Comparison of ENCODE assay signal across 15 cellular contexts in genomic region chr15:65051266-65051665, GRCh38. TPM values are rescaled to one million over a fixed set of nuclear protein-coding genes. Genes with fewer than 3 reads are reported as not detected.
A peak's percentile ranks its signal among the peaks of the same experiment; 100 is the strongest.
DNase-seq lines count a peak whose midpoint lies in the region; ATAC-seq and TF ChIP-seq lines count a peak whose summit lies in the region.
"Had no signal": no experiment of that assay in that cellular context is flagged by ENCODE, and none has a peak within 500 bp of the region (broad histone marks: within the 10 kb centered on the region; RNA-seq: fewer than 3 reads in every experiment).

No MANE protein-coding gene starts in this region.

- H3K9me3 Mint-ChIP-seq in activated naive CD4-positive, alpha-beta T cell treated with anti-CD3 and anti-CD28 coated beads, Interleukin-2, amount 50 U/mL, for 72 hours, result no peaks in the 10 kb centered on the region
- H3K9me3 Mint-ChIP-seq: CD8-positive, alpha-beta memory T cell; GM23338; H9 had no signal

- no peak for TF ChIP-seq CTCF in gastroesophageal sphincter (IDR thresholded peaks at IDR 0.05)
- no peak for TF ChIP-seq CTCF in thoracic aorta (IDR thresholded peaks at IDR 0.05)
- no peak for TF ChIP-seq CTCF in mucosa of descending colon (IDR thresholded peaks at IDR 0.05)

- H3K36me3 ChIP-seq in H7 (replicated peaks; ENCODE audit: control insufficient read depth, insufficient read depth, low read length), result peaks cover 2% of the 10 kb centered on the region; the same call in 1 of the 2 replicates
- no peaks in the 10 kb centered on the region for H3K36me3 ChIP-seq in SJCRH30
- peaks cover 0 to 53% of the 10 kb centered on the region in 2 donors for H3K36me3 ChIP-seq in gastroesophageal sphincter
- H3K36me3 ChIP-seq in thoracic aorta, result peaks cover 32% of the 10 kb centered on the region
- no peaks in the 10 kb centered on the region for H3K36me3 ChIP-seq in mucosa of descending colon (ENCODE audit: low read depth)
- H3K36me3 ChIP-seq: BLaER1 had no signal

- H3K27me3 ChIP-seq in H7 (ENCODE audit: control insufficient read depth, insufficient read depth, low read length) (no peaks in the 10 kb centered on the region; the same call in 1 of the 2 replicates), SJCRH30 (no peaks in the 10 kb centered on the region), gastroesophageal sphincter (no peaks in the 10 kb centered on the region), thoracic aorta (replicated peaks; ENCODE audit: insufficient read depth) (no peaks in the 10 kb centered on the region)
- H3K27me3 ChIP-seq: BLaER1 had no signal

- peak overlapping the region in 1 of 2 donors; percentile 13 for H3K27ac Mint-ChIP-seq in activated naive CD4-positive, alpha-beta T cell treated with anti-CD3 and anti-CD28 coated beads, Interleukin-2, amount 50 U/mL, for 72 hours
- H3K27ac Mint-ChIP-seq: GM23338 had no signal

- H3K27ac ChIP-seq in SJCRH30 (no peak overlapping the region), gastroesophageal sphincter (peak overlapping the region in 3 of 4 donors; percentile 53 to 95 (median 61)), thoracic aorta (peak overlapping the region; percentile 23 to 40)
- H3K27ac ChIP-seq: BLaER1 had no signal

- H3K9me3 ChIP-seq in SJCRH30 (replicated peaks), result no peaks in the 10 kb centered on the region
- H3K9me3 ChIP-seq in gastroesophageal sphincter, result no peaks in the 10 kb centered on the region
- no peaks in the 10 kb centered on the region for H3K9me3 ChIP-seq in thoracic aorta
- no peaks in the 10 kb centered on the region for H3K9me3 ChIP-seq in mucosa of descending colon
- H3K9me3 ChIP-seq: BLaER1, Caco-2 had no signal

- intact Hi-C loops in mucosa of descending colon (cut with DNase I, micrococcal nuclease), result no loop called here

- no peak for TF ChIP-seq EP300 in gastroesophageal sphincter (IDR thresholded peaks at IDR 0.05)

- DNase-seq in H7 (peak; percentile 7), SJCRH30 (peak; percentile 40 to 60), thoracic aorta (ENCODE audit: low spot score) (no peak), GDM1 (lab: John Stamatoyannopoulos, UW) (no peak), mucosa of descending colon (no peak)
- DNase-seq in activated naive CD4-positive, alpha-beta T cell treated with anti-CD3 and anti-CD28 coated beads, Interleukin-2, amount 50 U/mL, for 72 hours (ENCODE audit: low spot score in 2 of 2), result no peak
- DNase-seq: 8988T; AML-193; Caco-2; CD8-positive, alpha-beta memory T cell; H9 had no signal

- H3K4me3 ChIP-seq in H7 (ENCODE audit: insufficient read depth, low read depth, low read length), result no peak overlapping the region
- no peak overlapping the region for H3K4me3 ChIP-seq in SJCRH30
- no peak overlapping the region for H3K4me3 ChIP-seq in gastroesophageal sphincter
- no peak overlapping the region for H3K4me3 ChIP-seq in thoracic aorta
- H3K4me3 ChIP-seq in mucosa of descending colon, result no peak overlapping the region
- H3K4me3 ChIP-seq: BLaER1, GM23338 had no signal

- 60% methylated on average over 1 of the region's 2 CpGs; no CpG with 5 or more reads in 1 of the 2 donors for WGBS in gastroesophageal sphincter (ENCODE audit: low coverage in 1 of 2), 2 donors

- no peak for TF ChIP-seq POLR2A in gastroesophageal sphincter (IDR thresholded peaks at IDR 0.05)

- no peaks in the 10 kb centered on the region for H3K36me3 Mint-ChIP-seq in activated naive CD4-positive, alpha-beta T cell treated with anti-CD3 and anti-CD28 coated beads, Interleukin-2, amount 50 U/mL, for 72 hours
- H3K36me3 Mint-ChIP-seq: CD8-positive, alpha-beta memory T cell had no signal

- no peak for ATAC-seq in gastroesophageal sphincter
- no peak for ATAC-seq in thoracic aorta (ENCODE audit: insufficient number of reproducible peaks, low FRiP score, low read depth)
- ATAC-seq in activated naive CD4-positive, alpha-beta T cell treated with anti-CD3 and anti-CD28 coated beads, Interleukin-2, amount 50 U/mL, for 72 hours, result no peak
- no peak for ATAC-seq in mucosa of descending colon
- ATAC-seq: GM23338 had no signal

- H3K4me1 ChIP-seq in SJCRH30, result peaks cover 22% of the 10 kb centered on the region
- H3K4me1 ChIP-seq in gastroesophageal sphincter, result peaks cover 0 to 60% (median 26%) of the 10 kb centered on the region in 3 donors
- peaks cover 19 to 64% of the 10 kb centered on the region in 2 donors for H3K4me1 ChIP-seq in thoracic aorta (ENCODE audit: control insufficient read depth in 1 of 2, low read depth in 2 of 2)
- peaks cover 28% of the 10 kb centered on the region for H3K4me1 ChIP-seq in mucosa of descending colon (ENCODE audit: low read depth)

RNA-seq across cellular contexts. Expression of gene SLC51B, which starts 6.1 kb away (rescaled TPM):
- not detected in 2 replicates for total RNA-seq in H7 (2014; rRNA removed; shearing (Covaris generic))
- total RNA-seq in SJCRH30 (2014; rRNA removed; shearing (Covaris generic)), result 0.36 TPM in 1 of 2 replicates, not detected in the other
- total RNA-seq in gastroesophageal sphincter, result not detected
- total RNA-seq in thoracic aorta, result not detected
- total RNA-seq in activated naive CD4-positive, alpha-beta T cell treated with anti-CD3 and anti-CD28 coated beads, Interleukin-2, amount 50 U/mL, for 72 hours, result not detected
- total RNA-seq in mucosa of descending colon, result 100 to 1,000 TPM in 1 of 3 donors, 10 to 100 TPM in 2; 70.1 to 157 (median 76.2) TPM
- total RNA-seq: CD8-positive, alpha-beta memory T cell; GM23338; H9; HT1080 had no signal

RNA-seq across cellular contexts. Expression of gene RASL12, which starts 16.5 kb away (rescaled TPM):
- total RNA-seq in H7 (2014; rRNA removed; shearing (Covaris generic)), result 20.9 and 22.1 TPM in 2 replicates
- 0.08 TPM in 1 of 2 replicates, not detected in the other for total RNA-seq in SJCRH30 (2014; rRNA removed; shearing (Covaris generic))
- total RNA-seq in gastroesophageal sphincter, result 100 to 1,000 TPM in 3 of 4 donors, 10 to 100 TPM in 1; 43.2 to 244 (median 179) TPM
- 100 to 1,000 TPM; 211 to 324 TPM for total RNA-seq in thoracic aorta
- total RNA-seq in activated naive CD4-positive, alpha-beta T cell treated with anti-CD3 and anti-CD28 coated beads, Interleukin-2, amount 50 U/mL, for 72 hours, result not detected
- 10 to 100 TPM in 1 of 3 donors, 1 to 10 TPM in 2; 2.7 to 29.7 (median 8.4) TPM for total RNA-seq in mucosa of descending colon
- total RNA-seq: CD8-positive, alpha-beta memory T cell; HT1080 had no signal

RNA-seq across cellular contexts. Expression of gene MTFMT, which starts 21.8 kb away (rescaled TPM):
- total RNA-seq in H7 (2014; rRNA removed; shearing (Covaris generic)), result 28.2 and 32.3 TPM in 2 replicates
- total RNA-seq in SJCRH30 (2014; rRNA removed; shearing (Covaris generic)), result 16.6 and 21.9 TPM in 2 replicates
- total RNA-seq in gastroesophageal sphincter (10 to 100 TPM; 21.1 to 36.9 (median 29.4) TPM), thoracic aorta (10 to 100 TPM; 25.9 to 42.4 TPM), mucosa of descending colon (10 to 100 TPM; 17.5 to 24.0 (median 19.2) TPM)
- total RNA-seq in activated naive CD4-positive, alpha-beta T cell treated with anti-CD3 and anti-CD28 coated beads, Interleukin-2, amount 50 U/mL, for 72 hours, result 10 to 100 TPM; 15.7 to 17.3 TPM

RNA-seq across cellular contexts. Expression of gene KBTBD13, which starts 25.3 kb away (rescaled TPM):
- 0.17 TPM in 1 of 2 replicates, not detected in the other for total RNA-seq in H7 (2014; rRNA removed; shearing (Covaris generic))
- 0.08 and 0.15 TPM in 2 replicates for total RNA-seq in SJCRH30 (2014; rRNA removed; shearing (Covaris generic))
- total RNA-seq in gastroesophageal sphincter (not detected), thoracic aorta (1 to 10 TPM in 1 of 2 donors, under 1 TPM in 1; 0.63 to 3.1 TPM), mucosa of descending colon (under 1 TPM in 1 of 3 donors, not detected in 2; 0.09 TPM)
- not detected for total RNA-seq in activated naive CD4-positive, alpha-beta T cell treated with anti-CD3 and anti-CD28 coated beads, Interleukin-2, amount 50 U/mL, for 72 hours
- total RNA-seq: Caco-2; CD8-positive, alpha-beta memory T cell; GM23338; H9; HT1080 had no signal

Comparison
In these comparisons a context has a peak if more than half of its experiments do, and no peak if none do; other contexts are left out.
1. DNase-seq: peak in H7 (single experiment) and SJCRH30 (2 of 2); none in thoracic aorta (single experiment), GDM1 (single experiment), activated naive CD4-positive, alpha-beta T cell treated with anti-CD3 and anti-CD28 coated beads, Interleukin-2, amount 50 U/mL, for 72 hours (0 of 2) and mucosa of descending colon (0 of 3).
2. RNA of gene SLC51B, which starts 6.1 kb away (total RNA-seq): 70.1 to 157 TPM in mucosa of descending colon; 0.36 TPM in SJCRH30, not detected in activated naive CD4-positive, alpha-beta T cell treated with anti-CD3 and anti-CD28 coated beads, Interleukin-2, amount 50 U/mL, for 72 hours, not detected in H7, not detected in gastroesophageal sphincter and not detected in thoracic aorta; every median in the first group is over 10 times any median in the second.